In genomic region chr22:46456818-46457163, GRCh38 we compare ENCODE assay signal across 10 cellular contexts.
A peak's percentile ranks its signal among the peaks of the same experiment; 100 is the strongest.
DNase-seq lines count a peak whose midpoint lies in the region; ATAC-seq and TF ChIP-seq lines count a peak whose summit lies in the region.
"Had no signal": no experiment of that assay in that cellular context is flagged by ENCODE, and none has a peak within 500 bp of the region (broad histone marks: within the 10 kb centered on the region; RNA-seq: fewer than 3 reads in every experiment).

No MANE protein-coding gene starts in this region.

- H3K18ac ChIP-seq in mesenchymal stem cell (ENCODE audit: low read depth in 1 of 2, low read length in 2 of 2): no peak overlapping the region

- H3K9ac ChIP-seq in mesenchymal stem cell (ENCODE audit: low read length): no peak overlapping the region

- no peak overlapping the region for H3K4ac ChIP-seq in mesenchymal stem cell (ENCODE audit: low read depth in 1 of 2, low read length in 2 of 2)

- no peak overlapping the region for H4K8ac ChIP-seq in mesenchymal stem cell (ENCODE audit: low read length)

- no peak overlapping the region for H2BK12ac ChIP-seq in mesenchymal stem cell (ENCODE audit: low read length in 2 of 2)

- no peak for ATAC-seq in HG02885 (IDR thresholded peaks at IDR 0.05; ENCODE audit: poor library complexity, unreplicated experiment)
- ATAC-seq: A549, GM23338 had no signal

- H3K9me3 ChIP-seq in mesenchymal stem cell (ENCODE audit: control insufficient read depth, low read length): no peaks in the 10 kb centered on the region
- H3K9me3 ChIP-seq: A549, BE2C had no signal

- no peak overlapping the region for H4K91ac ChIP-seq in mesenchymal stem cell (ENCODE audit: low read length)

- H2AFZ ChIP-seq in mesenchymal stem cell (ENCODE audit: low read depth, low read length): no peak overlapping the region
- H2AFZ ChIP-seq: GM23338 had no signal

- POLR2A ChIA-PET in RWPE1 (lab: Yijun Ruan, JAX; ENCODE audit: low non-redundant PET): no interaction called here

- H3K4me3 ChIP-seq in mesenchymal stem cell (ENCODE audit: insufficient read depth in 1 of 2, low read depth in 1 of 2, low read length in 2 of 2): no peak overlapping the region
- H3K4me3 ChIP-seq: A549, GM23338 had no signal

- H3K27me3 ChIP-seq in mesenchymal stem cell (ENCODE audit: control insufficient read depth in 1 of 2, insufficient read depth in 1 of 2, low read length in 2 of 2): peaks cover 0 to 76% of the 10 kb centered on the region in 2 experiments
- H3K27me3 ChIP-seq: BE2C had no signal

- H3K27me3 Mint-ChIP-seq in glutamatergic neuron (ENCODE audit: unreplicated experiment): peaks cover 10% of the 10 kb centered on the region

- peaks cover 8% of the 10 kb centered on the region for H3K9me3 Mint-ChIP-seq in glutamatergic neuron (ENCODE audit: unreplicated experiment)
- H3K9me3 Mint-ChIP-seq: GM23338 had no signal

- H3K79me1 ChIP-seq in mesenchymal stem cell (replicated peaks; ENCODE audit: low read length, poor library complexity, severe bottlenecking): peaks cover 48% of the 10 kb centered on the region

- WGBS in mesenchymal stem cell: 85% methylated on average over 12 of the region's 12 CpGs

- H3K4me2 ChIP-seq in mesenchymal stem cell (ENCODE audit: low read length, poor library complexity, severe bottlenecking): no peak overlapping the region
- H3K4me2 ChIP-seq: A549, GM23338 had no signal

- CTCF ChIA-PET in RWPE1 (lab: Yijun Ruan, JAX): interaction anchor here (0.5 to 0.9 kb wide), 2 partner anchors 86 to 91 kb away, joined by 3 read pairs; no protein-coding TSS in a partner anchor

- H3K23ac ChIP-seq in mesenchymal stem cell (ENCODE audit: low read length in 2 of 2): no peak overlapping the region

- H2BK120ac ChIP-seq in mesenchymal stem cell (ENCODE audit: low read depth, low read length): no peak overlapping the region

- H3K14ac ChIP-seq in mesenchymal stem cell (ENCODE audit: low read length in 2 of 2): no peak overlapping the region

- no peak overlapping the region for H2BK15ac ChIP-seq in mesenchymal stem cell (ENCODE audit: low read depth, poor library complexity, severe bottlenecking)

- peak overlapping the region; percentile 19 for H2AK5ac ChIP-seq in mesenchymal stem cell (ENCODE audit: low read length, severe bottlenecking)

- H2BK5ac ChIP-seq in mesenchymal stem cell (ENCODE audit: low read depth, low read length, poor library complexity, severe bottlenecking): no peak overlapping the region

- H3K4me1 Mint-ChIP-seq in glutamatergic neuron (ENCODE audit: low read depth, unreplicated experiment): peaks cover 13% of the 10 kb centered on the region

- H3K36me3 Mint-ChIP-seq in glutamatergic neuron (ENCODE audit: unreplicated experiment): peaks cover 4% of the 10 kb centered on the region

- H3K27ac Mint-ChIP-seq in glutamatergic neuron (ENCODE audit: unreplicated experiment): no peak overlapping the region

- no peak for DNase-seq in RWPE1 (ENCODE audit: low spot score)
- peak; percentile 3 for DNase-seq in glutamatergic neuron
- DNase-seq in mesenchymal stem cell: no peak
- DNase-seq in T-helper 1 cell: no peak
- DNase-seq in D341Med (ENCODE audit: low spot score): no peak
- DNase-seq: BE2C, DMS 273 treated with DMSO at 0.1 percent for 48 hours had no signal

- H3K36me3 ChIP-seq in mesenchymal stem cell (ENCODE audit: control insufficient read depth in 1 of 2, insufficient read depth in 2 of 2, low read depth in 1 of 2, low read length in 2 of 2): peaks cover 0 to 22% of the 10 kb centered on the region in 2 experiments
- H3K36me3 ChIP-seq: BE2C had no signal

- H3K27ac ChIP-seq in RWPE1: peak overlapping the region; percentile 99
- peak overlapping the region; percentile 3 for H3K27ac ChIP-seq in mesenchymal stem cell (ENCODE audit: low read length, poor library complexity, severe bottlenecking)

- TF ChIP-seq CTCF in RWPE1 (conservative IDR thresholded peaks at IDR 0.05; ENCODE audit: low read depth) (no peak), glutamatergic neuron (IDR thresholded peaks at IDR 0.05; ENCODE audit: partially characterized antibody, unreplicated experiment) (no peak)

- no peak overlapping the region for H3K4me3 Mint-ChIP-seq in glutamatergic neuron (ENCODE audit: unreplicated experiment)
- H3K4me3 Mint-ChIP-seq: GM23338 had no signal

- peaks cover 51% of the 10 kb centered on the region for H3K4me1 ChIP-seq in mesenchymal stem cell (ENCODE audit: control insufficient read depth, insufficient read depth, low read depth, low read length)
- H3K4me1 ChIP-seq: BE2C had no signal
